Comparison of ENCODE assay signal across 9 cellular contexts in the genomic region with DNA sequence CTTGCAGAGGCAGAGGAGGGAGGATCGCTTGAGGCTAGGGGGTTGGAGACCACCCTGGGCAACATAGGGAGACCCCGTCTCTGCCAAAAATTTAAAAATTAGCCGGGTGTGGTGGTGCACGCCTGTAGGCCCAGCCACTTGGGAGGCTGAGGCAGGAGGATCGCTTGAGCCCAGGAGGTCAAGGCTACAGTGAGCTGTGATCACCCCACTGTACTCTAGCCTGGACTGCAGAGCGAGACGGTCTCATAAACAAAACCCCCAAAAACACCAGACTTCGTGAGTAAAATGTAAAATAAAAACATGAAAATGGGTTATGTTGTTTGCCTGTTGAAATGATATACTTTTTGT. TPM values are rescaled to one million over a fixed set of nuclear protein-coding genes. Genes with fewer than 3 reads are reported as not detected.
DNase-seq lines count a peak whose midpoint lies in the region; ATAC-seq, FAIRE-seq and TF ChIP-seq lines count a peak whose summit lies in the region.
"Had no signal": no experiment of that assay in that cellular context is flagged by ENCODE, and none has a peak within 500 bp of the region (broad histone marks: within the 10 kb centered on the region; RNA-seq: fewer than 3 reads in every experiment).

No MANE protein-coding gene starts in this region.

- WGBS in esophagus muscularis mucosa: 83% methylated on average over 8 of the region's 8 CpGs

- H3K9me3 Mint-ChIP-seq in Caco-2 (ENCODE audit: unreplicated experiment): no peaks in the 10 kb centered on the region

- peak overlapping the region; percentile 67 for H3K4me2 ChIP-seq in parathyroid adenoma (ENCODE audit: low read length)

- peak overlapping the region; percentile 62 for H3K27ac Mint-ChIP-seq in Caco-2 (ENCODE audit: unreplicated experiment)

- peaks cover 37% of the 10 kb centered on the region for H3K4me1 Mint-ChIP-seq in Caco-2 (ENCODE audit: low read depth, unreplicated experiment)

- TF ChIP-seq POLR2A in Peyer's patch (IDR thresholded peaks at IDR 0.05) (no peak), esophagus muscularis mucosa (IDR thresholded peaks at IDR 0.05; ENCODE audit: low read depth) (no peak)

- H3K27me3 Mint-ChIP-seq in Caco-2 (ENCODE audit: insufficient read depth, unreplicated experiment): no peaks in the 10 kb centered on the region

- CTCF ChIA-PET in Caco-2 (lab: Charles Lee): interaction anchor here (1.1 kb wide), 1 partner anchor 43 kb away, joined by 9 read pairs; the partner anchor contains the start of gene OAT

- no peaks in the 10 kb centered on the region for H3K9me3 ChIP-seq in Caco-2
- no peaks in the 10 kb centered on the region for H3K9me3 ChIP-seq in Peyer's patch
- no peaks in the 10 kb centered on the region for H3K9me3 ChIP-seq in esophagus muscularis mucosa
- no peaks in the 10 kb centered on the region for H3K9me3 ChIP-seq in parathyroid adenoma (ENCODE audit: control insufficient read depth, low read length)

- H3K27me3 ChIP-seq in Caco-2 (replicated peaks; ENCODE audit: control insufficient read depth, insufficient read depth, low read length): no peaks in the 10 kb centered on the region
- H3K27me3 ChIP-seq in Peyer's patch: no peaks in the 10 kb centered on the region
- H3K27me3 ChIP-seq in esophagus muscularis mucosa: peaks cover 0 to 5% (median 0%) of the 10 kb centered on the region in 4 donors
- H3K27me3 ChIP-seq in parathyroid adenoma (ENCODE audit: control insufficient read depth, insufficient read depth, low read length): no peaks in the 10 kb centered on the region

- TF ChIP-seq CTCF in Caco-2 (IDR thresholded peaks at IDR 0.05; ENCODE audit: insufficient read depth in 1 of 2, low read depth in 1 of 2, low read length in 1 of 2, severe bottlenecking in 1 of 2, unreplicated experiment in 1 of 2) (no peak), Peyer's patch (IDR thresholded peaks at IDR 0.05) (no peak), esophagus muscularis mucosa (IDR thresholded peaks at IDR 0.05) (no peak), parathyroid adenoma (IDR thresholded peaks at IDR 0.05) (no peak), D721Med (IDR thresholded peaks at IDR 0.05; ENCODE audit: insufficient read depth, missing control alignments) (no peak)

- no TSS peak for BruUV-seq in Caco-2 (replicated peaks; lab: Mats Ljungman, UMichigan)

- FAIRE-seq in D721Med (lab: Jason Lieb, UNC): no peak

- no peak overlapping the region for H3K9ac ChIP-seq in parathyroid adenoma

- POLR2A ChIA-PET in Caco-2 (lab: Charles Lee): interaction anchor here (1.0 to 1.9 kb wide), 2 partner anchors 14 to 43 kb away, joined by 8 to 26 read pairs; partner anchors contain the start of gene OAT

- H2AFZ ChIP-seq in parathyroid adenoma: peak overlapping the region; percentile 99

- DNase-seq in Caco-2: no peak
- DNase-seq in Peyer's patch: no peak
- DNase-seq in esophagus muscularis mucosa (ENCODE audit: extremely low spot score): no peak
- no peak for DNase-seq in D721Med (ENCODE audit: insufficient read length, low spot score)
- DNase-seq in T1000 (lab: John Stamatoyannopoulos, UW): no peak
- DNase-seq in middle frontal gyrus (ENCODE audit: extremely low spot score, low spot score): no peak

- H3K36me3 ChIP-seq in Caco-2 (ENCODE audit: control insufficient read depth, insufficient read depth, low read length): no peaks in the 10 kb centered on the region; the same call in 1 of the 2 replicates
- no peaks in the 10 kb centered on the region for H3K36me3 ChIP-seq in Peyer's patch
- H3K36me3 ChIP-seq in esophagus muscularis mucosa: no peaks in the 10 kb centered on the region
- H3K36me3 ChIP-seq in parathyroid adenoma (ENCODE audit: control insufficient read depth, insufficient read depth, low read length): no peaks in the 10 kb centered on the region

- peaks cover 28% of the 10 kb centered on the region for H3K4me1 ChIP-seq in Caco-2
- H3K4me1 ChIP-seq in Peyer's patch: peaks cover 0 to 8% (median 0%) of the 10 kb centered on the region in 4 donors
- peaks cover 3 to 16% (median 14%) of the 10 kb centered on the region in 4 donors for H3K4me1 ChIP-seq in esophagus muscularis mucosa
- no peaks in the 10 kb centered on the region for H3K4me1 ChIP-seq in parathyroid adenoma

- no peak for TF ChIP-seq EP300 in esophagus muscularis mucosa (IDR thresholded peaks at IDR 0.05)

- peak overlapping the region; percentile 80 to 98 (median 86) for H3K27ac ChIP-seq in Peyer's patch
- peak overlapping the region; percentile 85 to 90 (median 86) for H3K27ac ChIP-seq in esophagus muscularis mucosa (replicated peaks in 1 of 4)
- peak overlapping the region; percentile 69 for H3K27ac ChIP-seq in parathyroid adenoma

- no peak for ATAC-seq in HG03378 (IDR thresholded peaks at IDR 0.05; ENCODE audit: unreplicated experiment)

- peaks cover 6% of the 10 kb centered on the region for H3K36me3 Mint-ChIP-seq in Caco-2 (ENCODE audit: insufficient read depth, unreplicated experiment)

- intact Hi-C loops in Caco-2 (cut with micrococcal nuclease; ENCODE audit: unreplicated experiment): loop anchor here (1.0 kb wide), 1 partner anchor 8 kb away; no protein-coding TSS in a partner anchor
- intact Hi-C loops in esophagus muscularis mucosa (cut with DNase I): loop anchor here (5.0 kb wide), 1 partner anchor 40 kb away; no protein-coding TSS in a partner anchor

- H3K4me3 Mint-ChIP-seq in Caco-2 (ENCODE audit: unreplicated experiment): peak overlapping the region; percentile 67

- H3K4me3 ChIP-seq in Caco-2 (ENCODE audit: low read depth, low read length): peak overlapping the region; percentile 76
- peak overlapping the region; percentile 75 to 90 (median 80) for H3K4me3 ChIP-seq in Peyer's patch
- peak overlapping the region; percentile 67 to 84 (median 78) for H3K4me3 ChIP-seq in esophagus muscularis mucosa
- H3K4me3 ChIP-seq in parathyroid adenoma (ENCODE audit: low read depth, low read length): peak overlapping the region; percentile 55

- H3K79me2 ChIP-seq in parathyroid adenoma: no peaks in the 10 kb centered on the region

RNA-seq across cellular contexts. Expression of gene LHPP, which starts 0.7 kb away (rescaled TPM):
- total RNA-seq in Caco-2 (2022): 10.5 and 15.9 TPM in 2 replicates
- 10 to 100 TPM; 34.2 to 76.7 (median 38.2) TPM for total RNA-seq in Peyer's patch
- total RNA-seq in esophagus muscularis mucosa: 10 to 100 TPM; 10.8 to 20.9 (median 15.7) TPM

RNA-seq across cellular contexts. Expression of gene NKX1-2, which starts 12.5 kb away (rescaled TPM):
- total RNA-seq in Caco-2 (2022): 2.0 and 2.8 TPM in 2 replicates
- total RNA-seq in Peyer's patch: not detected
- total RNA-seq in esophagus muscularis mucosa: not detected
- total RNA-seq: glomerular endothelial cell had no signal

RNA-seq across cellular contexts. Expression of gene OAT, which starts 43.6 kb away (rescaled TPM):
- 312 and 316 TPM in 2 replicates for total RNA-seq in Caco-2 (2022)
- total RNA-seq in Peyer's patch: 1,000 to 10,000 TPM in 1 of 4 donors, 100 to 1,000 TPM in 3; 155 to 1,170 (median 625) TPM
- total RNA-seq in esophagus muscularis mucosa: 100 to 1,000 TPM in 3 of 4 donors, 10 to 100 TPM in 1; 98.8 to 169 (median 143) TPM
